In genomic region chr13:94716016-94716415, GRCh38 we compare ENCODE assay signal across 12 cellular contexts. TPM values are rescaled to one million over a fixed set of nuclear protein-coding genes. Genes with fewer than 3 reads are reported as not detected.
DNase-seq lines count a peak whose midpoint lies in the region; ATAC-seq and TF ChIP-seq lines count a peak whose summit lies in the region.
"Had no signal": no experiment of that assay in that cellular context is flagged by ENCODE, and none has a peak within 500 bp of the region (broad histone marks: within the 10 kb centered on the region; RNA-seq: fewer than 3 reads in every experiment).

No MANE protein-coding gene starts in this region.

- no peak overlapping the region for H3K9ac ChIP-seq in trophoblast cell (ENCODE audit: low read length)

- no peaks in the 10 kb centered on the region for H3K79me2 ChIP-seq in trophoblast cell (ENCODE audit: control insufficient read depth, insufficient read depth, low read length, poor library complexity)

- no peak overlapping the region for H4K12ac ChIP-seq in trophoblast cell (ENCODE audit: low read depth, low read length)

- H3K4me2 ChIP-seq in trophoblast cell (ENCODE audit: low read length): no peak overlapping the region

- no peak overlapping the region for H2AK5ac ChIP-seq in trophoblast cell (ENCODE audit: low read length)

- TF ChIP-seq POLR2A in esophagus squamous epithelium (IDR thresholded peaks at IDR 0.05): no peak

- H2AFZ ChIP-seq in trophoblast cell (ENCODE audit: insufficient read depth, low read length, poor library complexity): no peak overlapping the region

- H3K4me1 Mint-ChIP-seq in activated T-helper 1 cell treated with anti-CD3 and anti-CD28 coated beads, Interleukin-12 subunit alpha, Interleukin-12 subunit beta, Interleukin-2, Interleukin-4 antibody, amounts not matched to agents 30 ng/mL and 10 ng/mL and 1 ng/mL, durations not matched to agents 14 hours and 24 hours and 36 hours (ENCODE audit: low read depth): peaks cover 4% of the 10 kb centered on the region

- no peak overlapping the region for H3K27ac Mint-ChIP-seq in activated T-helper 1 cell treated with anti-CD3 and anti-CD28 coated beads, Interleukin-12 subunit alpha, Interleukin-12 subunit beta, Interleukin-2, Interleukin-4 antibody, amounts not matched to agents 30 ng/mL and 10 ng/mL and 1 ng/mL, durations not matched to agents 14 hours and 24 hours and 36 hours
- H3K27ac Mint-ChIP-seq: activated CD4-positive, alpha-beta memory T cell treated with anti-CD3 and anti-CD28 coated beads for 36 hours; activated naive CD4-positive, alpha-beta T cell treated with anti-CD3 and anti-CD28 coated beads, Interleukin-2, amount 50 U/mL, for 72 hours; CD14-positive monocyte; mesothelial cell of epicardium had no signal

- intact Hi-C loops in esophagus squamous epithelium (cut with DNase I): no loop called here
- intact Hi-C loops in activated T-helper 1 cell treated with anti-CD3 and anti-CD28 coated beads, Interleukin-12 subunit alpha, Interleukin-12 subunit beta, Interleukin-2, Interleukin-4 antibody, amounts not matched to agents 30 ng/mL and 10 ng/mL and 1 ng/mL, durations not matched to agents 14 hours and 24 hours and 36 hours (cut with micrococcal nuclease): loop anchor here (2.0 to 10.0 kb wide), 2 partner anchors 149 to 689 kb away; no protein-coding TSS in a partner anchor

- H3K9me3 Mint-ChIP-seq in activated T-helper 1 cell treated with anti-CD3 and anti-CD28 coated beads, Interleukin-12 subunit alpha, Interleukin-12 subunit beta, Interleukin-2, Interleukin-4 antibody, amounts not matched to agents 30 ng/mL and 10 ng/mL and 1 ng/mL, durations not matched to agents 14 hours and 24 hours and 36 hours: no peaks in the 10 kb centered on the region
- H3K9me3 Mint-ChIP-seq: activated CD4-positive, alpha-beta memory T cell treated with anti-CD3 and anti-CD28 coated beads for 36 hours; activated naive CD4-positive, alpha-beta T cell treated with anti-CD3 and anti-CD28 coated beads, Interleukin-2, amount 50 U/mL, for 72 hours; mesothelial cell of epicardium had no signal

- no peak overlapping the region for H3K14ac ChIP-seq in trophoblast cell (ENCODE audit: low read length)

- H3K9me3 ChIP-seq in cardiac muscle cell (ENCODE audit: low read depth) (no peaks in the 10 kb centered on the region), right atrium auricular region (no peaks in the 10 kb centered on the region), esophagus squamous epithelium (no peaks in the 10 kb centered on the region), trophoblast cell (ENCODE audit: insufficient read depth, low read depth, low read length) (no peaks in the 10 kb centered on the region)

- no peak overlapping the region for H4K91ac ChIP-seq in trophoblast cell (ENCODE audit: low read depth, low read length)

- peak; percentile 33 for TF ChIP-seq CTCF in cardiac muscle cell (IDR thresholded peaks at IDR 0.05; ENCODE audit: low read depth, low read length)
- TF ChIP-seq CTCF in right atrium auricular region (IDR thresholded peaks at IDR 0.05): no peak
- TF ChIP-seq CTCF in esophagus squamous epithelium (IDR thresholded peaks at IDR 0.05): peak in 4 of 6 experiments; percentile 11 to 42 (median 18)

- H3K4me3 Mint-ChIP-seq in activated T-helper 1 cell treated with anti-CD3 and anti-CD28 coated beads, Interleukin-12 subunit alpha, Interleukin-12 subunit beta, Interleukin-2, Interleukin-4 antibody, amounts not matched to agents 30 ng/mL and 10 ng/mL and 1 ng/mL, durations not matched to agents 14 hours and 24 hours and 36 hours: no peak overlapping the region
- H3K4me3 Mint-ChIP-seq: activated CD4-positive, alpha-beta memory T cell treated with anti-CD3 and anti-CD28 coated beads for 36 hours; mesothelial cell of epicardium had no signal

- H3K27me3 Mint-ChIP-seq in activated T-helper 1 cell treated with anti-CD3 and anti-CD28 coated beads, Interleukin-12 subunit alpha, Interleukin-12 subunit beta, Interleukin-2, Interleukin-4 antibody, amounts not matched to agents 30 ng/mL and 10 ng/mL and 1 ng/mL, durations not matched to agents 14 hours and 24 hours and 36 hours (ENCODE audit: insufficient read depth): peaks cover 52% of the 10 kb centered on the region

- no peaks in the 10 kb centered on the region for H3K36me3 ChIP-seq in cardiac muscle cell
- H3K36me3 ChIP-seq in right atrium auricular region: no peaks in the 10 kb centered on the region
- no peaks in the 10 kb centered on the region for H3K36me3 ChIP-seq in esophagus squamous epithelium
- no peaks in the 10 kb centered on the region for H3K36me3 ChIP-seq in trophoblast cell (ENCODE audit: control insufficient read depth in 1 of 2, insufficient read depth in 2 of 2, low read length in 2 of 2)

- H4K8ac ChIP-seq in trophoblast cell (ENCODE audit: low read depth, low read length): no peak overlapping the region

- H3K36me3 Mint-ChIP-seq in activated T-helper 1 cell treated with anti-CD3 and anti-CD28 coated beads, Interleukin-12 subunit alpha, Interleukin-12 subunit beta, Interleukin-2, Interleukin-4 antibody, amounts not matched to agents 30 ng/mL and 10 ng/mL and 1 ng/mL, durations not matched to agents 14 hours and 24 hours and 36 hours (ENCODE audit: low read depth): no peaks in the 10 kb centered on the region
- H3K36me3 Mint-ChIP-seq: activated CD4-positive, alpha-beta memory T cell treated with anti-CD3 and anti-CD28 coated beads for 36 hours; activated naive CD4-positive, alpha-beta T cell treated with anti-CD3 and anti-CD28 coated beads, Interleukin-2, amount 50 U/mL, for 72 hours; mesothelial cell of epicardium had no signal

- no peak overlapping the region for H2BK12ac ChIP-seq in trophoblast cell (ENCODE audit: low read length)

- H3K23ac ChIP-seq in trophoblast cell (ENCODE audit: low read length): no peak overlapping the region

- H3K79me1 ChIP-seq in trophoblast cell (ENCODE audit: low read length): no peaks in the 10 kb centered on the region

- H2BK5ac ChIP-seq in trophoblast cell (ENCODE audit: low read depth, low read length, poor library complexity): no peak overlapping the region

- H3K27me3 ChIP-seq in cardiac muscle cell (peaks cover 71% of the 10 kb centered on the region), right atrium auricular region (peaks cover under 1 to 11% of the 10 kb centered on the region in 2 donors), esophagus squamous epithelium (peaks cover 0 to 72% (median 5%) of the 10 kb centered on the region in 4 donors), trophoblast cell (ENCODE audit: insufficient read depth, low read length) (peaks cover 25% of the 10 kb centered on the region)

- 57 to 59% methylated on average over 5 of the region's 5 CpGs for WGBS in esophagus squamous epithelium, 2 donors
- WGBS in trophoblast cell (ENCODE audit: extremely low coverage, insufficient coverage, insufficient read length): no CpG with 5 or more reads among the region's 5 CpGs

- H2BK120ac ChIP-seq in trophoblast cell (ENCODE audit: insufficient read depth, low read length, poor library complexity): no peak overlapping the region

- H3K4me1 ChIP-seq in cardiac muscle cell (ENCODE audit: low read depth) (no peaks in the 10 kb centered on the region), right atrium auricular region (peaks cover 0 to 24% of the 10 kb centered on the region in 2 donors), esophagus squamous epithelium (peaks cover 5 to 62% (median 17%) of the 10 kb centered on the region in 3 donors), trophoblast cell (ENCODE audit: control insufficient read depth in 1 of 2, insufficient read depth in 2 of 2, low read length in 2 of 2) (peaks cover 12 to 30% of the 10 kb centered on the region in 2 experiments)

- H3K27ac ChIP-seq in cardiac muscle cell: no peak overlapping the region
- H3K27ac ChIP-seq in right atrium auricular region: no peak overlapping the region
- peak overlapping the region in 1 of 4 donors; percentile 11 for H3K27ac ChIP-seq in esophagus squamous epithelium
- H3K27ac ChIP-seq in trophoblast cell (ENCODE audit: low read depth, low read length): no peak overlapping the region

- H3K18ac ChIP-seq in trophoblast cell (ENCODE audit: low read length): no peak overlapping the region

- H3K4ac ChIP-seq in trophoblast cell (ENCODE audit: low read depth, low read length): no peak overlapping the region

- no peak overlapping the region for H3K4me3 ChIP-seq in cardiac muscle cell
- H3K4me3 ChIP-seq in right atrium auricular region: no peak overlapping the region
- H3K4me3 ChIP-seq in esophagus squamous epithelium: no peak overlapping the region
- no peak overlapping the region for H3K4me3 ChIP-seq in trophoblast cell (ENCODE audit: low read depth, low read length)

- ATAC-seq in HG02870 (IDR thresholded peaks at IDR 0.05; ENCODE audit: unreplicated experiment): no peak
- ATAC-seq: activated naive CD4-positive, alpha-beta T cell treated with anti-CD3 and anti-CD28 coated beads, Interleukin-2, amount 50 U/mL, for 72 hours had no signal

- DNase-seq in cardiac muscle cell (ENCODE audit: low read depth in 1 of 2, low spot score in 1 of 2) (peak in 1 of 2 donors; percentile 22), right atrium auricular region (ENCODE audit: low spot score) (no peak), OCI-M1 (lab: John Stamatoyannopoulos, UW) (peak; percentile 92), esophagus squamous epithelium (lab: John Stamatoyannopoulos, UW) (no peak), trophoblast cell (no peak), GOT3 (lab: John Stamatoyannopoulos, UW) (no peak)
- no peak for DNase-seq in activated T-helper 1 cell treated with anti-CD3 and anti-CD28 coated beads, Interleukin-12 subunit alpha, Interleukin-12 subunit beta, Interleukin-2, Interleukin-4 antibody, amounts not matched to agents 30 ng/mL and 10 ng/mL and 1 ng/mL, durations not matched to agents 14 hours and 24 hours and 36 hours (ENCODE audit: low spot score)
- DNase-seq: activated CD4-positive, alpha-beta memory T cell treated with anti-CD3 and anti-CD28 coated beads for 36 hours had no signal

RNA-seq across cellular contexts. Expression of gene SOX21, which starts 3.7 kb away (rescaled TPM):
- total RNA-seq in cardiac muscle cell (0.04 TPM in 1 of 2 replicates, not detected in the other), right atrium auricular region (not detected), esophagus squamous epithelium (10 to 100 TPM in 2 of 4 donors, 1 to 10 TPM in 2; 6.7 to 11.6 (median 10.1) TPM)
- polyA plus RNA-seq in cardiac muscle cell: not detected in 2 replicates
- not detected in 2 replicates for total RNA-seq in activated T-helper 1 cell treated with anti-CD3 and anti-CD28 coated beads, Interleukin-12 subunit alpha, Interleukin-12 subunit beta, Interleukin-2, Interleukin-4 antibody, amounts not matched to agents 30 ng/mL and 10 ng/mL and 1 ng/mL, durations not matched to agents 14 hours and 24 hours and 36 hours
- polyA plus RNA-seq in trophoblast cell (2013): 0.07 and 0.11 TPM in 2 replicates
- total RNA-seq: activated CD4-positive, alpha-beta memory T cell treated with anti-CD3 and anti-CD28 coated beads for 36 hours; activated naive CD4-positive, alpha-beta T cell treated with anti-CD3 and anti-CD28 coated beads, Interleukin-2, amount 50 U/mL, for 72 hours; mesothelial cell of epicardium had no signal
- polyA plus RNA-seq: CD14-positive monocyte had no signal

Comparison
In these comparisons a context has a peak if more than half of its experiments do, and no peak if none do; other contexts are left out.
1. CTCF ChIP-seq: peak in cardiac muscle cell (single experiment) and esophagus squamous epithelium (4 of 6); none in right atrium auricular region (0 of 2).